In the genomic region with DNA sequence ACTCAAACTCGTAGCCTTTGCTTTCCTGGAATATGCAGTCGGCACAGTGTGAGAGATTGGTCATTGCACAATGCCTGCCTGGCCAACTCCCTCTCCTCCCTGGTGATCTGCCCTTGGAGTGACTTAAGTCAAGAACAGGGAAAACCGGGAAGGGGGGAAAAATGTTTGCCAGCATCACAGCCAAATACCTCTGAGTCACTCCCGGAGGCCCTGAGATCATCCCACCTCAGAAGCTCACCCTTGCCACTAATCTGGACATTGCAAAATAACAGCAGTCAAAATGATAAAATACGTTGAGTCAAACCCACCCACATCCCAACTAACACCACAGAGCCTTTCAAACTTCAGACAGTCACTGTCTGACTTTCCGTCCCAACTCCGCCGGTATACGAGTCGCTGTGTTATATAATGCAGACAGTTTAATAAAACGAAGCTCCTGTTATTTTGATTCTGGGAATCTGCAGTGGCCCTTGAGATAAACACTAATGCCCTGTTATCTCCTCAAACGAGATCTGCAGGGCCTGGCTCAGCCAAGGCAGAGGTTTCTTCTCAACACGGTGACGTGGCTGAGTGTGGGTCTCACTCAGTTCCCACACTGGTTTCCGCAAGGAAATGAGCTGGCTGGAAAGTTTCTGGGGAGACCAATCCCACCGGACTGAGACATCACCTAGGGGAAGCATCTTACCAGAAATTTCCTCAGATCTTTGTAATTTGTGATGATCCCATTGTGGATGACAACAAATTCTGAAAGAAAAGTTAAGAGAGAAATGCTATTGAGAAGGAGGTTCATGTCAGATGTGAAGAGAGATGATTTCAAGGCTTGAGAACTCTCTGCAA, we compare ENCODE assay signal across 10 cellular contexts. TPM values are rescaled to one million over a fixed set of nuclear protein-coding genes. Genes with fewer than 3 reads are reported as not detected.
DNase-seq lines count a peak whose midpoint lies in the region; TF ChIP-seq lines count a peak whose summit lies in the region.
"Had no signal": no experiment of that assay in that cellular context is flagged by ENCODE, and none has a peak within 500 bp of the region (broad histone marks: within the 10 kb centered on the region; RNA-seq: fewer than 3 reads in every experiment).

No MANE protein-coding gene starts in this region.

- no peaks in the 10 kb centered on the region for H3K27me3 ChIP-seq in mesenchymal stem cell (ENCODE audit: control insufficient read depth in 1 of 2, insufficient read depth in 1 of 2, low read length in 2 of 2)
- no peaks in the 10 kb centered on the region for H3K27me3 ChIP-seq in vagina

- peak overlapping the region; percentile 87 for H2BK5ac ChIP-seq in mesenchymal stem cell (ENCODE audit: low read depth, low read length, poor library complexity, severe bottlenecking)

- peak overlapping the region; percentile 12 for H4K8ac ChIP-seq in mesenchymal stem cell (ENCODE audit: low read length)

- H3K4me2 ChIP-seq in mesenchymal stem cell (ENCODE audit: low read length, poor library complexity, severe bottlenecking): peak overlapping the region; percentile 17

- H4K91ac ChIP-seq in mesenchymal stem cell (ENCODE audit: low read length): no peak overlapping the region

- peak overlapping the region; percentile 75 for H3K9ac ChIP-seq in mesenchymal stem cell (ENCODE audit: low read length)

- H3K18ac ChIP-seq in mesenchymal stem cell (ENCODE audit: low read depth in 1 of 2, low read length in 2 of 2): peak overlapping the region in 1 of 2 experiments; percentile 50

- H3K4ac ChIP-seq in mesenchymal stem cell (ENCODE audit: low read depth in 1 of 2, low read length in 2 of 2): no peak overlapping the region

- H3K36me3 ChIP-seq in mesenchymal stem cell (ENCODE audit: control insufficient read depth in 1 of 2, insufficient read depth in 2 of 2, low read depth in 1 of 2, low read length in 2 of 2) (peaks cover 37 to 76% of the 10 kb centered on the region in 2 experiments), vagina (peaks cover 0 to 15% of the 10 kb centered on the region in 2 donors)

- peak; percentile 94 for DNase-seq in M059J (ENCODE audit: low read depth)
- peak; percentile 53 for DNase-seq in dermis blood vessel endothelial cell
- peak; percentile 99 for DNase-seq in mesenchymal stem cell
- DNase-seq in vagina (ENCODE audit: extremely low spot score in 2 of 2): peak in 1 of 2 donors; percentile 99
- DNase-seq in NCI-H524 treated with DMSO at 0.1 percent for 48 hours (lab: John Stamatoyannopoulos, UW): no peak
- no peak for DNase-seq in stimulated activated naive CD4-positive, alpha-beta T cell (lab: John Stamatoyannopoulos, UW)
- no peak for DNase-seq in activated gamma-delta T cell treated with Interleukin-2 at 50 U/mL for 16 hours
- DNase-seq: KBM-7, occipital lobe, T-cell had no signal

- H3K27ac ChIP-seq in mesenchymal stem cell (ENCODE audit: low read length, poor library complexity, severe bottlenecking) (peak overlapping the region; percentile 96), vagina (peak overlapping the region; percentile 65)

- H3K4me3 ChIP-seq in mesenchymal stem cell (ENCODE audit: insufficient read depth in 1 of 2, low read depth in 1 of 2, low read length in 2 of 2): peak overlapping the region in 1 of 2 experiments; percentile 57
- H3K4me3 ChIP-seq in vagina: no peak overlapping the region

- TF ChIP-seq CTCF in vagina (IDR thresholded peaks at IDR 0.05): no peak

- no peak overlapping the region for H3K23ac ChIP-seq in mesenchymal stem cell (ENCODE audit: low read length in 2 of 2)

- no peak overlapping the region for H2BK120ac ChIP-seq in mesenchymal stem cell (ENCODE audit: low read depth, low read length)

- no peak overlapping the region for H3K14ac ChIP-seq in mesenchymal stem cell (ENCODE audit: low read length in 2 of 2)

- intact Hi-C loops in vagina (cut with DNase I): no loop called here

- TF ChIP-seq POLR2A in vagina (IDR thresholded peaks at IDR 0.05): no peak

- no peak overlapping the region for H2BK12ac ChIP-seq in mesenchymal stem cell (ENCODE audit: low read length in 2 of 2)

- H3K4me1 ChIP-seq in mesenchymal stem cell (ENCODE audit: control insufficient read depth, insufficient read depth, low read depth, low read length): peaks cover 41% of the 10 kb centered on the region
- peaks cover 24% of the 10 kb centered on the region for H3K4me1 ChIP-seq in vagina

- peaks cover 9% of the 10 kb centered on the region for H3K79me1 ChIP-seq in mesenchymal stem cell (replicated peaks; ENCODE audit: low read length, poor library complexity, severe bottlenecking)

- H3K9me3 ChIP-seq in mesenchymal stem cell (ENCODE audit: control insufficient read depth, low read length) (no peaks in the 10 kb centered on the region), vagina (no peaks in the 10 kb centered on the region)

- peak overlapping the region; percentile 59 for H2AK5ac ChIP-seq in mesenchymal stem cell (ENCODE audit: low read length, severe bottlenecking)

- under 1% methylated on average over 16 of the region's 16 CpGs for WGBS in mesenchymal stem cell

- peak overlapping the region; percentile 3 for H2AFZ ChIP-seq in mesenchymal stem cell (ENCODE audit: low read depth, low read length)

- H2BK15ac ChIP-seq in mesenchymal stem cell (ENCODE audit: low read depth, poor library complexity, severe bottlenecking): peak overlapping the region; percentile 44

RNA-seq across cellular contexts. Expression of a gene that starts 22.1 kb away (rescaled TPM):
- 1.9 and 6.2 TPM in 2 replicates for total RNA-seq in M059J (2014; rRNA removed; shearing (Covaris generic))
- total RNA-seq in dermis blood vessel endothelial cell (0.60 and 0.68 TPM in 2 replicates), vagina (47.9 TPM)
- 12.3 TPM for polyA plus RNA-seq in mesenchymal stem cell (2013, experiment 1 of 2)
- polyA plus RNA-seq in mesenchymal stem cell (2013, experiment 2 of 2): 12.0 TPM

RNA-seq across cellular contexts. Expression of a gene that starts 39.1 kb away (rescaled TPM):
- total RNA-seq in M059J (2014; rRNA removed; shearing (Covaris generic)): 26.7 and 37.8 TPM in 2 replicates
- total RNA-seq in dermis blood vessel endothelial cell (27.4 and 28.5 TPM in 2 replicates), vagina (19.6 TPM)
- 26.3 TPM for polyA plus RNA-seq in mesenchymal stem cell (2013, experiment 1 of 2)
- 25.8 TPM for polyA plus RNA-seq in mesenchymal stem cell (2013, experiment 2 of 2)

Comparison
In these comparisons a context has a peak if more than half of its experiments do, and no peak if none do; other contexts are left out.
1. DNase-seq: peak in M059J (single experiment), dermis blood vessel endothelial cell (single experiment) and mesenchymal stem cell (single experiment); none in NCI-H524 treated with DMSO at 0.1 percent for 48 hours (single experiment), stimulated activated naive CD4-positive, alpha-beta T cell (0 of 6) and activated gamma-delta T cell treated with Interleukin-2 at 50 U/mL for 16 hours (single experiment).